In the genomic region with DNA sequence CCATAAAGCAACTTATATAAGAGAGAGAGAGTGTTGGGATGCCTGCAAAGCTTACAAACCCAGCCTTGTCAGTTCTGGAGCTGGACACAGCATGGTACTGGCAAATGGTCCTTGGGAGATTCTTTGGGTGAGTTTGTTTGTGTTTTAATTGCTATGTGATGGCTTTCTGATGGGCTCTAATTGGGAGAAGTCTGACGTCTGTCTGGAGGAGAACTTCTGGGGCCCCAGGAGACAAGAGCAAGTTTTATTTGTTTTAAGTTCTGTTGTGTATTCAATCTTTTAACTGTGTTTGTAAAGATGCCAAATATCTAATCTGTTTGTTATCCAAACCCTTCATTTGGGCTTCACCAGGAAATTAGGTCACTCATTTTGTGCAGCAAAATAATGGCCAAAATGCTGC, we compare ENCODE assay signal across 16 cellular contexts. TPM values are rescaled to one million over a fixed set of nuclear protein-coding genes. Genes with fewer than 3 reads are reported as not detected.
DNase-seq lines count a peak whose midpoint lies in the region; TF ChIP-seq lines count a peak whose summit lies in the region.
"Had no signal": no experiment of that assay in that cellular context is flagged by ENCODE, and none has a peak within 500 bp of the region (broad histone marks: within the 10 kb centered on the region; RNA-seq: fewer than 3 reads in every experiment).

No MANE protein-coding gene starts in this region.

- DNase-seq in Calu3, result no peak
- peak; percentile 77 for DNase-seq in fibroblast of peridontal ligament (ENCODE audit: extremely low read depth)
- no peak for DNase-seq in prostate gland (ENCODE audit: low spot score)
- no peak for DNase-seq in NOMO-1 (lab: John Stamatoyannopoulos, UW; ENCODE audit: unreplicated experiment in 2 of 2)
- DNase-seq in HEK293T (ENCODE audit: extremely low spot score), result no peak
- DNase-seq in adrenal gland, result no peak
- DNase-seq: activated CD4-positive, alpha-beta T cell treated with anti-CD3 and anti-CD28 coated beads, Interleukin-2, amount 50 U/mL, for 48 hours; amniotic stem cell; effector CD4-positive, alpha-beta T cell; glutamatergic neuron; H9; kidney; naive thymus-derived CD8-positive, alpha-beta T cell; NCI-H1930; SHP77 had no signal

- H3K4me1 Mint-ChIP-seq in Calu3 (ENCODE audit: low read depth, unreplicated experiment), result no peaks in the 10 kb centered on the region
- H3K4me1 Mint-ChIP-seq: H9 had no signal

- peaks cover 9% of the 10 kb centered on the region for H3K4me1 ChIP-seq in prostate gland (replicated peaks)
- H3K4me1 ChIP-seq in adrenal gland (replicated peaks in 1 of 2), result peaks cover 0 to 13% of the 10 kb centered on the region in 2 donors

- H3K27ac ChIP-seq in VCaP (peak overlapping the region; percentile 94), prostate gland (peak overlapping the region; percentile 59 to 68), adrenal gland (peak overlapping the region in 2 of 5 donors; percentile 26 to 69)

- no peak for TF ChIP-seq CTCF in Calu3 (IDR thresholded peaks at IDR 0.05; ENCODE audit: unreplicated experiment)
- no peak for TF ChIP-seq CTCF in VCaP (conservative IDR thresholded peaks at IDR 0.05)
- TF ChIP-seq CTCF in prostate gland (IDR thresholded peaks at IDR 0.05), result no peak
- no peak for TF ChIP-seq CTCF in adrenal gland (IDR thresholded peaks at IDR 0.05)

- no peak for TF ChIP-seq POLR2A in prostate gland (IDR thresholded peaks at IDR 0.05)
- TF ChIP-seq POLR2A in adrenal gland (IDR thresholded peaks at IDR 0.05), result no peak

- intact Hi-C loops in Calu3 (cut with micrococcal nuclease; ENCODE audit: unreplicated experiment) (no loop called here), prostate gland (cut with DNase I) (no loop called here), adrenal gland (cut with DNase I) (no loop called here)

- no peaks in the 10 kb centered on the region for H3K9me3 ChIP-seq in prostate gland
- H3K9me3 ChIP-seq in adrenal gland (replicated peaks in 1 of 3), result no peaks in the 10 kb centered on the region

- H3K9me3 Mint-ChIP-seq in Calu3 (ENCODE audit: low read depth, unreplicated experiment), result no peaks in the 10 kb centered on the region
- H3K9me3 Mint-ChIP-seq: H9; naive thymus-derived CD8-positive, alpha-beta T cell had no signal

- H3K4me3 Mint-ChIP-seq in Calu3 (ENCODE audit: low read depth, unreplicated experiment), result no peak overlapping the region
- H3K4me3 Mint-ChIP-seq: H9; naive thymus-derived CD8-positive, alpha-beta T cell had no signal

- POLR2A ChIA-PET in HEK293T (lab: Yijun Ruan, JAX), result no interaction called here

- H3K4me3 ChIP-seq in prostate gland (no peak overlapping the region), adrenal gland (no peak overlapping the region)

- H3K27me3 Mint-ChIP-seq in Calu3 (ENCODE audit: unreplicated experiment), result no peaks in the 10 kb centered on the region
- H3K27me3 Mint-ChIP-seq: naive thymus-derived CD8-positive, alpha-beta T cell had no signal

- CTCF ChIA-PET in Calu3 (lab: Charles Lee), result no interaction called here
- CTCF ChIA-PET in HEK293T (lab: Yijun Ruan, JAX), result no interaction called here

- H3K27ac Mint-ChIP-seq in Calu3 (ENCODE audit: unreplicated experiment), result peak overlapping the region; percentile 6

- H3K36me3 Mint-ChIP-seq in Calu3 (ENCODE audit: insufficient read depth, unreplicated experiment), result peaks cover 43% of the 10 kb centered on the region
- H3K36me3 Mint-ChIP-seq: naive thymus-derived CD8-positive, alpha-beta T cell had no signal

- H3K36me3 ChIP-seq in prostate gland, result no peaks in the 10 kb centered on the region
- H3K36me3 ChIP-seq in adrenal gland (replicated peaks in 1 of 2), result no peaks in the 10 kb centered on the region

- WGBS in prostate gland, result 24% methylated on average over 1 of the region's 1 CpG
- 25 to 69% (median 37%) methylated on average over 1 of the region's 1 CpG for WGBS in adrenal gland, 4 donors

- H3K27me3 ChIP-seq in prostate gland (replicated peaks; ENCODE audit: insufficient read depth), result no peaks in the 10 kb centered on the region
- H3K27me3 ChIP-seq in adrenal gland, result no peaks in the 10 kb centered on the region

- BruUV-seq in Calu3 (replicated peaks; lab: Mats Ljungman, UMichigan), result no TSS peak

TF ChIP-seq in HEK293T, 16 proteins besides CTCF, POLR2A, EP300 and RAD21:
- TF ChIP-seq L3MBTL2 (conservative IDR thresholded peaks at IDR 0.05), result no peak
- TF ChIP-seq FOXM1 (IDR thresholded peaks at IDR 0.05; ENCODE audit: borderline replicate concordance), result no peak
- TF ChIP-seq CTBP1 (IDR thresholded peaks at IDR 0.05; ENCODE audit: borderline replicate concordance), result no peak
- TF ChIP-seq, protein P1, sequence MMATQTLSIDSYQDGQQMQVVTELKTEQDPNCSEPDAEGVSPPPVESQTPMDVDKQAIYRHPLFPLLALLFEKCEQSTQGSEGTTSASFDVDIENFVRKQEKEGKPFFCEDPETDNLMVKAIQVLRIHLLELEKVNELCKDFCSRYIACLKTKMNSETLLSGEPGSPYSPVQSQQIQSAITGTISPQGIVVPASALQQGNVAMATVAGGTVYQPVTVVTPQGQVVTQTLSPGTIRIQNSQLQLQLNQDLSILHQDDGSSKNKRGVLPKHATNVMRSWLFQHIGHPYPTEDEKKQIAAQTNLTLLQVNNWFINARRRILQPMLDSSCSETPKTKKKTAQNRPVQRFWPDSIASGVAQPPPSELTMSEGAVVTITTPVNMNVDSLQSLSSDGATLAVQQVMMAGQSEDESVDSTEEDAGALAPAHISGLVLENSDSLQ (IDR thresholded peaks at IDR 0.05), result no peak
- TF ChIP-seq FOXA1 (IDR thresholded peaks at IDR 0.05), result no peak
- no peak for TF ChIP-seq LEF1 (IDR thresholded peaks at IDR 0.05; ENCODE audit: borderline replicate concordance)
- TF ChIP-seq SP1 (IDR thresholded peaks at IDR 0.05), result no peak
- TF ChIP-seq TARDBP (IDR thresholded peaks at IDR 0.05), result no peak
- no peak for TF ChIP-seq ELF4 (IDR thresholded peaks at IDR 0.05)
- no peak for TF ChIP-seq ARNT (IDR thresholded peaks at IDR 0.05)
- no peak for TF ChIP-seq HDGF (IDR thresholded peaks at IDR 0.05; ENCODE audit: borderline replicate concordance)
- TF ChIP-seq ZNF384 (IDR thresholded peaks at IDR 0.05), result no peak
- no peak for TF ChIP-seq NFRKB (IDR thresholded peaks at IDR 0.05)
- no peak for TF ChIP-seq FOXK2 (IDR thresholded peaks at IDR 0.05)
- TF ChIP-seq SUZ12 (IDR thresholded peaks at IDR 0.05), result no peak
- no peak for TF ChIP-seq BHLHE40 (IDR thresholded peaks at IDR 0.05; ENCODE audit: borderline replicate concordance)

RNA-seq across cellular contexts. Expression of a gene that starts 50.3 kb away (rescaled TPM):
- total RNA-seq in Calu3 (2022) (7.8 and 10.3 TPM in 2 replicates), prostate gland (10 to 100 TPM in 1 of 2 donors, 1 to 10 TPM in 1; 8.4 to 10.3 TPM), adrenal gland (10 to 100 TPM in 3 of 8 donors, 1 to 10 TPM in 5; 6.2 to 13.4 (median 9.7) TPM)
- polyA plus RNA-seq in adrenal gland, result 10 to 100 TPM in 1 of 3 donors, 1 to 10 TPM in 2; 4.3 to 13.4 (median 5.2) TPM
